ENCODE assay signal across 18 cellular contexts in the genomic region with DNA sequence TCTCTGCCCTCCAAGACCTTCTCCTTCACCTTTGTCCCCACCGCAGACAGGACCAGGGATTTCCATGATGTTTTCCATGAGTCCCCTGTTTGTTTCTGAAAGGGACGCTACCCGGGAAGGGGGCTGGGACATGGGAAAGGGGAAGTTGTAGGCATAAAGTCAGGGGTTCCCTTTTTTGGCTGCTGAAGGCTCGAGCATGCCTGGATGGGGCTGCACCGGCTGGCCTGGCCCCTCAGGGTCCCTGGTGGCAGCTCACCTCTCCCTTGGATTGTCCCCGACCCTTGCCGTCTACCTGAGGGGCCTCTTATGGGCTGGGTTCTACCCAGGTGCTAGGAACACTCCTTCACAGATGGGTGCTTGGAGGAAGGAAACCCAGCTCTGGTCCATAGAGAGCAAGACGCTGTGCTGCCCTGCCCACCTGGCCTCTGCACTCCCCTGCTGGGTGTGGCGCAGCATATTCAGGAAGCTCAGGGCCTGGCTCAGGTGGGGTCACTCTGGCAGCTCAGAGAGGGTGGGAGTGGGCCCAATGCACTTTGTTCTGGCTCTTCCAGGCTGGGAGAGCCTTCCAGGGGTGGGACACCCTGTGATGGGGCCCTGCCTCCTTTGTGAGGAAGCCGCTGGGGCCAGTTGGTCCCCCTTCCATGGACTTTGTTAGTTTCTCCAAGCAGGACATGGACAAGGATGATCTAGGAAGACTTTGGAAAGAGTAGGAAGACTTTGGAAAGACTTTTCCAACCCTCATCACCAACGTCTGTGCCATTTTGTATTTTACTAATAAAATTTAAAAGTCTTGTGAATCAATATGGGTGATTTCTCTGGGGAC. TPM values are rescaled to one million over a fixed set of nuclear protein-coding genes. Genes with fewer than 3 reads are reported as not detected.
A peak's percentile ranks its signal among the peaks of the same experiment; 100 is the strongest.
DNase-seq lines count a peak whose midpoint lies in the region; ATAC-seq and TF ChIP-seq lines count a peak whose summit lies in the region.
"Had no signal": no experiment of that assay in that cellular context is flagged by ENCODE, and none has a peak within 500 bp of the region (broad histone marks: within the 10 kb centered on the region; RNA-seq: fewer than 3 reads in every experiment).

No MANE protein-coding gene starts in this region.

- no peaks in the 10 kb centered on the region for H3K27me3 Mint-ChIP-seq in activated B cell treated with CpG ODN at 0.5 μM for 24 hours

- H3K56ac ChIP-seq in mesendoderm (ENCODE audit: low read length) = no peak overlapping the region

- H3K23ac ChIP-seq in mesendoderm (ENCODE audit: low read length) = no peak overlapping the region

- H2AK5ac ChIP-seq in mesendoderm (ENCODE audit: low read length) = no peak overlapping the region

- ATAC-seq in heart right ventricle (peak in 7 of 8 donors; percentile 9 to 51 (median 26)), left cardiac atrium (no peak), activated B cell treated with CpG ODN at 0.5 μM for 24 hours (ENCODE audit: low read depth) (peak; percentile 55), right lobe of liver (peak in 3 of 4 donors; percentile 10 to 28 (median 12)), GM18519 (IDR thresholded peaks at IDR 0.05; ENCODE audit: low FRiP score, unreplicated experiment) (no peak)
- ATAC-seq: activated T-cell treated with anti-CD3 and anti-CD28 coated beads, Interleukin-2, amount 50 U/mL, for 4 hours had no signal

- H3K18ac ChIP-seq in mesendoderm (ENCODE audit: low read length) = no peak overlapping the region

- H3K4me1 ChIP-seq in heart right ventricle (peaks cover 8 to 80% (median 59%) of the 10 kb centered on the region in 9 donors), right lobe of liver (peaks cover 0 to 9% (median 2%) of the 10 kb centered on the region in 4 donors), vagina (peaks cover 40% of the 10 kb centered on the region), mesendoderm (ENCODE audit: control insufficient read depth, low read depth, low read length) (no peaks in the 10 kb centered on the region)

- 64 to 71% methylated on average over 11 of the region's 11 CpGs for WGBS in heart right ventricle, 2 donors
- WGBS in right lobe of liver (ENCODE audit: insufficient coverage, low coverage, low lambda C conversion rate, missing lambda C conversion rate) = 41% methylated on average over 6 of the region's 11 CpGs
- WGBS in mesendoderm (ENCODE audit: extremely low coverage, insufficient coverage, low lambda C conversion rate) = no CpG with 5 or more reads among the region's 11 CpGs

- intact Hi-C loops in heart right ventricle (cut with DNase I) (no loop called here), left cardiac atrium (cut with DNase I) (no loop called here), activated B cell treated with CpG ODN at 0.5 μM for 24 hours (cut with micrococcal nuclease) (loop anchor here (1.0 kb wide), 1 partner anchor 29 kb away; no protein-coding TSS in a partner anchor), right lobe of liver (cut with DNase I) (no loop called here), vagina (cut with DNase I) (no loop called here)

- H3K27ac ChIP-seq in heart right ventricle (peak overlapping the region in 7 of 10 donors; percentile 23 to 65 (median 39)), right lobe of liver (no peak overlapping the region), vagina (peak overlapping the region; percentile 29), mesendoderm (ENCODE audit: low read depth, low read length) (no peak overlapping the region), RWPE1 (no peak overlapping the region; the same call in 1 of the 2 replicates)
- H3K27ac ChIP-seq: ovary had no signal

- no peaks in the 10 kb centered on the region for H3K27me3 ChIP-seq in heart right ventricle
- H3K27me3 ChIP-seq in right lobe of liver = no peaks in the 10 kb centered on the region
- no peaks in the 10 kb centered on the region for H3K27me3 ChIP-seq in vagina
- no peaks in the 10 kb centered on the region for H3K27me3 ChIP-seq in mesendoderm (ENCODE audit: insufficient read depth, low read length, poor library complexity)
- H3K27me3 ChIP-seq: ovary had no signal

- H3K9me3 ChIP-seq in heart right ventricle (no peaks in the 10 kb centered on the region), right lobe of liver (no peaks in the 10 kb centered on the region), vagina (no peaks in the 10 kb centered on the region)
- H3K9me3 ChIP-seq: ovary had no signal

- H3K27ac Mint-ChIP-seq in activated B cell treated with CpG ODN at 0.5 μM for 24 hours = peak overlapping the region; percentile 84
- H3K27ac Mint-ChIP-seq: endodermal cell had no signal

- no peak overlapping the region for H3K4ac ChIP-seq in mesendoderm (ENCODE audit: low read depth, low read length)

- H3K9ac ChIP-seq in mesendoderm (ENCODE audit: low read length) = no peak overlapping the region

- no peak overlapping the region for H2BK15ac ChIP-seq in mesendoderm (replicated peaks; ENCODE audit: low read depth)

- H3K4me3 ChIP-seq in heart right ventricle (no peak overlapping the region), right lobe of liver (no peak overlapping the region), vagina (no peak overlapping the region), mesendoderm (ENCODE audit: low read length) (no peak overlapping the region)
- H3K4me3 ChIP-seq: lung, ovary had no signal

- no peak overlapping the region for H4K5ac ChIP-seq in mesendoderm (ENCODE audit: low read length)

- peaks cover 0 to 37% (median 0%) of the 10 kb centered on the region in 9 donors for H3K36me3 ChIP-seq in heart right ventricle
- H3K36me3 ChIP-seq in right lobe of liver = peaks cover 0 to 10% (median under 1%) of the 10 kb centered on the region in 4 donors
- no peaks in the 10 kb centered on the region for H3K36me3 ChIP-seq in vagina
- H3K36me3 ChIP-seq in mesendoderm (ENCODE audit: control insufficient read depth, insufficient read depth, low read length) = no peaks in the 10 kb centered on the region
- H3K36me3 ChIP-seq: ovary had no signal

- no peak overlapping the region for H3K4me2 ChIP-seq in mesendoderm (ENCODE audit: low read length)

- H3K9me3 Mint-ChIP-seq in activated B cell treated with CpG ODN at 0.5 μM for 24 hours = no peaks in the 10 kb centered on the region
- H3K9me3 Mint-ChIP-seq: activated T-cell treated with anti-CD3 and anti-CD28 coated beads, Interleukin-2, amount 50 U/mL, for 4 hours; endodermal cell had no signal

- H3K4me1 Mint-ChIP-seq in activated B cell treated with CpG ODN at 0.5 μM for 24 hours = peaks cover 78% of the 10 kb centered on the region
- H3K4me1 Mint-ChIP-seq: endodermal cell had no signal

- no peak overlapping the region for H2BK120ac ChIP-seq in mesendoderm (ENCODE audit: low read depth, low read length)

- no peaks in the 10 kb centered on the region for H3K36me3 Mint-ChIP-seq in activated B cell treated with CpG ODN at 0.5 μM for 24 hours (ENCODE audit: low read depth)

- no peak for DNase-seq in heart right ventricle
- DNase-seq in left cardiac atrium = no peak
- DNase-seq in activated B cell treated with CpG ODN at 0.5 μM for 24 hours = peak; percentile 40
- DNase-seq in right lobe of liver = no peak
- no peak for DNase-seq in vagina (ENCODE audit: extremely low spot score in 2 of 2)
- DNase-seq in mesendoderm = no peak
- DNase-seq in RWPE1 (ENCODE audit: low spot score) = no peak
- DNase-seq: activated T-cell treated with anti-CD3 and anti-CD28 coated beads, Interleukin-2, amount 50 U/mL, for 4 hours; DMS53; NCI-H1105 treated with DMSO at 0.1 percent for 48 hours; NCI-H510A treated with DMSO at 0.1 percent for 48 hours; ovary; stimulated activated CD4-positive, alpha-beta T cell treated with anti-CD3 and anti-CD28 coated beads, Interleukin-15, amount 100 ng/mL, for 24 hours had no signal

- POLR2A ChIA-PET in activated B cell treated with CpG ODN at 0.5 μM for 24 hours (lab: Charles Lee) = interaction anchor here (0.7 to 1.6 kb wide), 4 partner anchors 29 to 45 kb away, joined by 7 to 12 read pairs (median 8); no protein-coding TSS in a partner anchor
- POLR2A ChIA-PET in RWPE1 (lab: Yijun Ruan, JAX; ENCODE audit: low non-redundant PET) = no interaction called here

- H3K4me3 Mint-ChIP-seq in activated B cell treated with CpG ODN at 0.5 μM for 24 hours = peak overlapping the region; percentile 41
- H3K4me3 Mint-ChIP-seq: activated T-cell treated with anti-CD3 and anti-CD28 coated beads, Interleukin-2, amount 50 U/mL, for 4 hours; endodermal cell had no signal

- H3K79me2 ChIP-seq in mesendoderm (ENCODE audit: control insufficient read depth, insufficient read depth, low read length) = no peaks in the 10 kb centered on the region

- TF ChIP-seq CTCF in heart right ventricle (IDR thresholded peaks at IDR 0.05) (no peak), activated B cell treated with CpG ODN at 0.5 μM for 24 hours (IDR thresholded peaks at IDR 0.05) (no peak), right lobe of liver (IDR thresholded peaks at IDR 0.05) (no peak), vagina (IDR thresholded peaks at IDR 0.05) (no peak), RWPE1 (conservative IDR thresholded peaks at IDR 0.05; ENCODE audit: low read depth) (no peak)

- TF ChIP-seq POLR2A in right lobe of liver (IDR thresholded peaks at IDR 0.05) (no peak), vagina (IDR thresholded peaks at IDR 0.05) (no peak)

- no peaks in the 10 kb centered on the region for H3K79me1 ChIP-seq in mesendoderm (ENCODE audit: low read length)

- CTCF ChIA-PET in activated B cell treated with CpG ODN at 0.5 μM for 24 hours (lab: Charles Lee) (no interaction called here), RWPE1 (lab: Yijun Ruan, JAX) (interaction anchor here (1.1 kb wide), 1 partner anchor 32 kb away, joined by 4 read pairs; no protein-coding TSS in a partner anchor)

- H4K8ac ChIP-seq in mesendoderm (ENCODE audit: low read depth, low read length) = no peak overlapping the region

- no peak overlapping the region for H2BK5ac ChIP-seq in mesendoderm (ENCODE audit: low read length)

RNA-seq across cellular contexts. Expression of gene CX3CL1, which starts 12.2 kb away (rescaled TPM):
- total RNA-seq in heart right ventricle (10 to 100 TPM in 9 of 10 donors, 1 to 10 TPM in 1; 7.8 to 46.3 (median 14.5) TPM), left cardiac atrium (10 to 100 TPM; 13.7 to 23.2 TPM), activated B cell treated with CpG ODN at 0.5 μM for 24 hours (0.27 and 0.31 TPM in 2 replicates), right lobe of liver (10 to 100 TPM in 3 of 6 experiments, 1 to 10 TPM in 3; 3.3 to 20.5 (median 9.8) TPM), vagina (24.8 TPM)
- polyA plus RNA-seq in heart right ventricle = 10 to 100 TPM; 15.1 to 19.0 TPM
- polyA plus RNA-seq in mesendoderm (2013, experiment 1 of 2) = 0.80 TPM
- 0.69 TPM for polyA plus RNA-seq in mesendoderm (2013, experiment 2 of 2)

RNA-seq across cellular contexts. Expression of gene CCL17, which starts 20.1 kb away (rescaled TPM):
- total RNA-seq in heart right ventricle (1 to 10 TPM in 1 of 10 donors, not detected in 9; 1.0 TPM), left cardiac atrium (not detected), activated B cell treated with CpG ODN at 0.5 μM for 24 hours (6.7 and 7.0 TPM in 2 replicates), right lobe of liver (not detected), vagina (not detected)
- under 1 TPM in 1 of 2 donors, not detected in 1; 0.35 TPM for polyA plus RNA-seq in heart right ventricle
- polyA plus RNA-seq in mesendoderm (2013, experiment 1 of 2) = not detected
- polyA plus RNA-seq in mesendoderm (2013, experiment 2 of 2) = not detected
- total RNA-seq: endodermal cell, ovary had no signal
- polyA plus RNA-seq: AG04450, ovary had no signal

RNA-seq across cellular contexts. Expression of gene CCL22, which starts 25.9 kb away (rescaled TPM):
- total RNA-seq in heart right ventricle = under 1 TPM in 1 of 10 donors, not detected in 9; 0.60 TPM
- under 1 TPM in 1 of 2 donors, not detected in 1; 0.07 TPM for polyA plus RNA-seq in heart right ventricle
- under 1 TPM; 0.06 to 0.10 TPM for total RNA-seq in left cardiac atrium
- 276 and 288 TPM in 2 replicates for total RNA-seq in activated B cell treated with CpG ODN at 0.5 μM for 24 hours
- total RNA-seq in right lobe of liver = under 1 TPM in 2 of 6 experiments, not detected in 4; 0.12 to 0.16 TPM
- 0.49 TPM for total RNA-seq in vagina
- 0.03 TPM for polyA plus RNA-seq in mesendoderm (2013, experiment 1 of 2)
- 0.01 TPM for polyA plus RNA-seq in mesendoderm (2013, experiment 2 of 2)
- total RNA-seq: endodermal cell, SK-MEL-5 had no signal
- polyA plus RNA-seq: AG04450 had no signal

Comparison
In these comparisons a context has a peak if more than half of its experiments do, and no peak if none do; other contexts are left out.
1. ATAC-seq: peak in heart right ventricle (7 of 8), activated B cell treated with CpG ODN at 0.5 μM for 24 hours (single experiment) and right lobe of liver (3 of 4); none in left cardiac atrium (0 of 2) and GM18519 (single experiment).
2. H3K27ac ChIP-seq: peak in heart right ventricle (7 of 10) and vagina (single experiment); none in right lobe of liver (0 of 3), mesendoderm (single experiment) and RWPE1 (single experiment).
3. RNA of gene CCL22, which starts 25.9 kb away (total RNA-seq): 276 to 288 TPM in activated B cell treated with CpG ODN at 0.5 μM for 24 hours; 0.49 TPM in vagina (single experiment), 0.06 to 0.10 TPM in left cardiac atrium, 0.12 to 0.16 TPM in right lobe of liver and 0.60 TPM in heart right ventricle; every median in the first group is over 100 times any median in the second.